ENCODE assay signal across 8 cellular contexts in the genomic region with DNA sequence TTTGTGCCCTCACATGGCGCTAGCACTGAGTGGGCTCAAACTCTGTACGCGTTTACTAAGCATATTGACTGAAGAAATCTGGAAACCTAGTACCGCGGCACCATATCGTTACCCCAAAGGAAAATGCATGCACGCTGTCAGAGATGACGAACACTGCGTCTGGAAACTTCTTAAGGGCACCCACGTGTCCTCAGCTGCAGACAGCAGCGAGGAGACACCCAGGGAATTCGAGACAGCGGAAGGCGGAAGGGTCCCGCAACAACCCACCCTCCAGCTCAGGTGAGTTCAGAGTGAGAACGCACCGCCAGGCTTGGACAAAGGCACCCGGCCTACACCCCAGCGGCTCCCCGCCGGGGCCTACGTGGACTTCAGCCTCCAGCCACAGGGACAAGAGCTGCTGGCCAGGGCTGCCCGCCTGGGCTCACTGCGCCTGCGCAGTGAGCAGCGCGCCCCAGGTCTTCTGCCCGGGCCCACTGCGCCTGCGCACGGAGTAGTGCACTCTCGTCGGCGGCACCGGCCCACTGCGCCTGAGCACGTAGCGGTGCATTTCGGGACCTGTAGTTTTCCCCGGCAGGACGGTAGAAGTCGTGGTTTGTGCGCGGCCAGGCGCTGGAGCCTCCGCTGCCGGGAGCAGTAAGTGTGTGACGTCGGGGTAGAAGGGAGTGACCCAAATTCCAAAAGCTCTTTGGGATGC.
DNase-seq lines count a peak whose midpoint lies in the region; ATAC-seq and TF ChIP-seq lines count a peak whose summit lies in the region.
"Not testable (repeated sequence)": the region's sequence is repeated elsewhere in the genome, so short reads cannot be mapped to it uniquely, and the experiment has no call there.

No MANE protein-coding gene starts in this region.

- H3K4me1 Mint-ChIP-seq in CD4-positive, alpha-beta T cell (ENCODE audit: low read depth); T-cell: not testable (repeated sequence)

- peak; percentile 94 for ATAC-seq in CD4-positive, alpha-beta T cell (ENCODE audit: poor library complexity)
- ATAC-seq in GM19035 (IDR thresholded peaks at IDR 0.05; ENCODE audit: unreplicated experiment) = peak; percentile 98
- ATAC-seq in GM21528 (IDR thresholded peaks at IDR 0.05; ENCODE audit: low FRiP score, unreplicated experiment) = peak; percentile 99
- peak; percentile 98 for ATAC-seq in HG02870 (IDR thresholded peaks at IDR 0.05; ENCODE audit: unreplicated experiment)
- ATAC-seq in HG03196 (IDR thresholded peaks at IDR 0.05; ENCODE audit: unreplicated experiment) = peak; percentile 97
- ATAC-seq in T-cell (replicated peaks in 1 of 4) = peak; percentile 96 to 97 (median 96)
- peak; percentile 99 for ATAC-seq in gastroesophageal sphincter
- peak; percentile 99 for ATAC-seq in omental fat pad (ENCODE audit: low FRiP score)

- intact Hi-C loops in CD4-positive, alpha-beta T cell (cut with DNase I, micrococcal nuclease) = not testable (repeated sequence)

- H3K27me3 Mint-ChIP-seq in CD4-positive, alpha-beta T cell; T-cell: not testable (repeated sequence)

- POLR2A ChIA-PET in CD4-positive, alpha-beta T cell (lab: Charles Lee); T-cell (lab: Charles Lee): not testable (repeated sequence)

- CTCF ChIA-PET in CD4-positive, alpha-beta T cell (lab: Charles Lee); T-cell (lab: Charles Lee): not testable (repeated sequence)

- H3K36me3 ChIP-seq in gastroesophageal sphincter = not testable (repeated sequence)

- H3K9me3 Mint-ChIP-seq in CD4-positive, alpha-beta T cell; T-cell: not testable (repeated sequence)

- not testable (repeated sequence) for H3K27ac Mint-ChIP-seq in CD4-positive, alpha-beta T cell; T-cell

- not testable (repeated sequence) for H3K4me3 ChIP-seq in gastroesophageal sphincter

- not testable (repeated sequence) for H3K4me3 Mint-ChIP-seq in CD4-positive, alpha-beta T cell; T-cell

- TF ChIP-seq EP300 in gastroesophageal sphincter (IDR thresholded peaks at IDR 0.05) = not testable (repeated sequence)

- H3K27me3 ChIP-seq in CD4-positive, alpha-beta T cell (ENCODE audit: control insufficient read depth, insufficient read depth, low read length); gastroesophageal sphincter: not testable (repeated sequence)

- H3K36me3 Mint-ChIP-seq in CD4-positive, alpha-beta T cell (ENCODE audit: low read depth); T-cell: not testable (repeated sequence)

- H3K9me3 ChIP-seq in CD4-positive, alpha-beta T cell (ENCODE audit: control insufficient read depth, low read length); gastroesophageal sphincter: not testable (repeated sequence)

- no CpG with 5 or more reads among the region's 49 CpGs for WGBS in gastroesophageal sphincter (ENCODE audit: low coverage in 1 of 2), 2 donors

- not testable (repeated sequence) for TF ChIP-seq POLR2A in gastroesophageal sphincter (IDR thresholded peaks at IDR 0.05)

- not testable (repeated sequence) for H3K4me1 ChIP-seq in gastroesophageal sphincter

- not testable (repeated sequence) for TF ChIP-seq CTCF in CD4-positive, alpha-beta T cell (IDR thresholded peaks at IDR 0.05); gastroesophageal sphincter (IDR thresholded peaks at IDR 0.05); omental fat pad (IDR thresholded peaks at IDR 0.05)

- not testable (repeated sequence) for DNase-seq in CD4-positive, alpha-beta T cell; T-cell; omental fat pad (ENCODE audit: low spot score)

- H3K27ac ChIP-seq in CD4-positive, alpha-beta T cell (ENCODE audit: low read depth, low read length); gastroesophageal sphincter: not testable (repeated sequence)
